20 cellular contexts compared by ENCODE assay signal in the genomic region with DNA sequence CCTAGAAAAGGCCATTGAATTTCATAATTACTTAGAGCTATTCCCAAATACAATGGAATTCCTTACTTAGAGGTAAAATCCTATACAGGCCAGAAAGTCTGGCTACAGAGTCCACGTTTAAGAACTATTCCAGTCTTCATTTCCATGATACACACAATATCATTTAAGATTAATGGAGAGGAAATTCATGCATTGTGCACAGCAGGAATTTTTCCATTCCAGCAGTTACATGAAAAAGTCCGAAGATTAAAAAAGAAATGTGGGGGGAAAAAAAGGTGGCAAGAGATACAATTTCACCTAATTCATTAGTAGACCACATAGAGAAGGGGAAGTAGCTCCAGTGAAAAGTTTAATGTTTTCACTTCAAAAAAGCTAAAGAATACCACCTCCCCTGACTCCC.
"Had no signal": no experiment of that assay in that cellular context is flagged by ENCODE, and none has a peak within 500 bp of the region (broad histone marks: within the 10 kb centered on the region; RNA-seq: fewer than 3 reads in every experiment).

No MANE protein-coding gene starts in this region.

- H3K9me3 Mint-ChIP-seq: activated B cell treated with CpG ODN at 0.5 μM for 24 hours; activated naive CD4-positive, alpha-beta T cell treated with anti-CD3 and anti-CD28 coated beads, Interleukin-2, amount 50 U/mL, for 24 hours; activated T-cell treated with anti-CD3 and anti-CD28 coated beads, Interleukin-2, amount 50 U/mL, for 24 hours; dendritic cell treated with granulocyte-macrophage colony-stimulating factor and Interleukin-4, amounts not matched to agents 40 ng/mL and 50 ng/mL, for 4 days had no signal

- DNase-seq: activated B cell treated with CpG ODN at 0.5 μM for 24 hours; activated CD4-positive, alpha-beta T cell treated with anti-CD3 and anti-CD28 coated beads for 48 hours; activated CD8-positive, alpha-beta T cell treated with anti-CD3 and anti-CD28 coated beads, Interleukin-2, amount 10 ng/mL, durations not matched to agents 7 days and 5 days; activated effector memory CD4-positive, alpha-beta T cell treated with Interleukin-2 at 50 U/mL for 16 hours; activated T-cell treated with anti-CD3 and anti-CD28 coated beads, Interleukin-2, amount 50 U/mL, for 24 hours; adrenal gland; effector memory CD4-positive, alpha-beta T cell; esophagus squamous epithelium; pancreas; retina; stimulated activated CD8-positive, alpha-beta memory T cell treated with anti-CD3 and anti-CD28 coated beads, Interleukin-4, amount 100 ng/mL, for 48 hours; stimulated activated naive CD8-positive, alpha-beta T cell treated with anti-CD3 and anti-CD28 coated beads, Interleukin-15, Interleukin-2, amounts not matched to agents 100 U/mL and 50 U/mL, for 24 hours had no signal

- H3K27me3 Mint-ChIP-seq: activated B cell treated with CpG ODN at 0.5 μM for 24 hours; activated naive CD4-positive, alpha-beta T cell treated with anti-CD3 and anti-CD28 coated beads, Interleukin-2, amount 50 U/mL, for 24 hours; activated T-cell treated with anti-CD3 and anti-CD28 coated beads, Interleukin-2, amount 50 U/mL, for 24 hours; dendritic cell treated with granulocyte-macrophage colony-stimulating factor and Interleukin-4, amounts not matched to agents 40 ng/mL and 50 ng/mL, for 4 days had no signal

- H3K4me3 ChIP-seq: adrenal gland, cardiac muscle cell, esophagus squamous epithelium, hepatocyte, lung, pancreas, tibial nerve had no signal

- H3K4me1 ChIP-seq: adrenal gland, esophagus squamous epithelium, pancreas, tibial nerve had no signal

- H3K4me3 Mint-ChIP-seq: activated B cell treated with CpG ODN at 0.5 μM for 24 hours; activated CD8-positive, alpha-beta T cell treated with anti-CD3 and anti-CD28 coated beads, Interleukin-2, amount 10 ng/mL, durations not matched to agents 7 days and 5 days; activated naive CD4-positive, alpha-beta T cell treated with anti-CD3 and anti-CD28 coated beads, Interleukin-2, amount 50 U/mL, for 24 hours; activated T-cell treated with anti-CD3 and anti-CD28 coated beads, Interleukin-2, amount 50 U/mL, for 24 hours; dendritic cell treated with granulocyte-macrophage colony-stimulating factor and Interleukin-4, amounts not matched to agents 40 ng/mL and 50 ng/mL, for 4 days had no signal

- H3K27ac ChIP-seq: adrenal gland, cardiac muscle cell, esophagus squamous epithelium, hepatocyte, neutrophil, pancreas, tibial nerve had no signal

- H3K9me3 ChIP-seq: adrenal gland, esophagus squamous epithelium, neutrophil, pancreas, tibial nerve had no signal

- H3K27ac Mint-ChIP-seq: activated B cell treated with CpG ODN at 0.5 μM for 24 hours; activated CD8-positive, alpha-beta T cell treated with anti-CD3 and anti-CD28 coated beads, Interleukin-2, amount 10 ng/mL, durations not matched to agents 7 days and 5 days; dendritic cell treated with granulocyte-macrophage colony-stimulating factor and Interleukin-4, amounts not matched to agents 40 ng/mL and 50 ng/mL, for 4 days had no signal

- ATAC-seq: activated CD8-positive, alpha-beta T cell treated with anti-CD3 and anti-CD28 coated beads, Interleukin-2, amount 10 ng/mL, durations not matched to agents 7 days and 5 days; left lobe of liver; pancreas; stimulated activated naive CD8-positive, alpha-beta T cell treated with anti-CD3 and anti-CD28 coated beads, Interleukin-15, Interleukin-2, amounts not matched to agents 100 U/mL and 50 U/mL, for 24 hours had no signal

- H2AFZ ChIP-seq: hepatocyte had no signal

- H3K27me3 ChIP-seq: adrenal gland, cardiac muscle cell, esophagus squamous epithelium, hepatocyte, neutrophil, pancreas, tibial nerve had no signal

- H3K4me2 ChIP-seq: hepatocyte had no signal
